Comparison of ENCODE assay signal across 17 cellular contexts in genomic region chr11:2325719-2326118, GRCh38. TPM values are rescaled to one million over a fixed set of nuclear protein-coding genes. Genes with fewer than 3 reads are reported as not detected.
A peak's percentile ranks its signal among the peaks of the same experiment; 100 is the strongest.
DNase-seq lines count a peak whose midpoint lies in the region; ATAC-seq and TF ChIP-seq lines count a peak whose summit lies in the region.
"Had no signal": no experiment of that assay in that cellular context is flagged by ENCODE, and none has a peak within 500 bp of the region (broad histone marks: within the 10 kb centered on the region; RNA-seq: fewer than 3 reads in every experiment).

No MANE protein-coding gene starts in this region.

- H4K20me1 ChIP-seq in SK-N-SH (ENCODE audit: insufficient read depth) = no peaks in the 10 kb centered on the region

- H3K4me1 Mint-ChIP-seq in naive thymus-derived CD4-positive, alpha-beta T cell = peaks cover 0 to 3% (median 0%) of the 10 kb centered on the region in 7 donors
- H3K4me1 Mint-ChIP-seq: B cell; central memory CD8-positive, alpha-beta T cell; GM23338 had no signal

- no peak overlapping the region for H2AFZ ChIP-seq in SK-N-SH (ENCODE audit: low read depth)
- H2AFZ ChIP-seq: GM23338 had no signal

- no peaks in the 10 kb centered on the region for H3K79me2 ChIP-seq in SK-N-SH (ENCODE audit: insufficient read depth)

- DNase-seq in EL (peak; percentile 23), SK-N-SH (no peak), fibroblast of mammary gland (ENCODE audit: low read depth) (peak; percentile 39), mucosa of gallbladder (ENCODE audit: low spot score) (peak; percentile 57), tibial artery (no peak)
- DNase-seq in activated naive CD4-positive, alpha-beta T cell treated with anti-CD3 and anti-CD28 coated beads, Interleukin-2, amount 50 U/mL, for 72 hours (ENCODE audit: low spot score in 2 of 2) = no peak
- DNase-seq in naive thymus-derived CD4-positive, alpha-beta T cell = no peak
- DNase-seq: activated naive CD4-positive, alpha-beta T cell; NCI-H345; OCI-M1; stimulated activated CD4-positive, alpha-beta T cell treated with anti-CD3 and anti-CD28 coated beads, Interleukin-4, amount 100 ng/mL, for 4 hours; stimulated activated naive CD4-positive, alpha-beta T cell had no signal

- no peaks in the 10 kb centered on the region for H3F3A ChIP-seq in SK-N-SH (replicated peaks; ENCODE audit: insufficient read depth)

- H3K36me3 ChIP-seq in SK-N-SH (replicated peaks in 1 of 2; ENCODE audit: control insufficient read depth in 1 of 2, insufficient read depth in 2 of 2, low read length in 1 of 2) (no peaks in the 10 kb centered on the region), tibial artery (no peaks in the 10 kb centered on the region)
- H3K36me3 ChIP-seq in naive thymus-derived CD4-positive, alpha-beta T cell (ENCODE audit: control insufficient read depth in 2 of 3, insufficient read depth in 3 of 3, low read length in 3 of 3) = no peaks in the 10 kb centered on the region

- CTCF ChIA-PET in SK-N-SH (lab: Yijun Ruan, JAX) = interaction anchor here (1.5 to 3.1 kb wide), 2 partner anchors 20 to 94 kb away, joined by 4 to 12 read pairs; no protein-coding TSS in a partner anchor
- CTCF ChIA-PET in naive thymus-derived CD4-positive, alpha-beta T cell (lab: Charles Lee) = no interaction called here

- no peak overlapping the region for H3K9ac ChIP-seq in SK-N-SH

- TF ChIP-seq CTCF in SK-N-SH (IDR thresholded peaks at IDR 0.05) = no peak
- no peak for TF ChIP-seq CTCF in fibroblast of mammary gland (conservative IDR thresholded peaks at IDR 0.05; ENCODE audit: control insufficient read depth, insufficient read depth, low read depth, low read length)
- TF ChIP-seq CTCF in tibial artery (IDR thresholded peaks at IDR 0.05) = no peak

- intact Hi-C loops in tibial artery (cut with DNase I; ENCODE audit: low total_unique reads) = no loop called here
- intact Hi-C loops in naive thymus-derived CD4-positive, alpha-beta T cell (cut with micrococcal nuclease) = no loop called here

- ATAC-seq in activated naive CD4-positive, alpha-beta T cell treated with anti-CD3 and anti-CD28 coated beads, Interleukin-2, amount 50 U/mL, for 72 hours = no peak
- ATAC-seq in naive thymus-derived CD4-positive, alpha-beta T cell = no peak
- ATAC-seq in HG02571 (IDR thresholded peaks at IDR 0.05; ENCODE audit: unreplicated experiment) = no peak
- ATAC-seq: GM23338 had no signal

- no peak for TF ChIP-seq RAD21 in SK-N-SH (IDR thresholded peaks at IDR 0.05; ENCODE audit: low read length)

- no peak overlapping the region for H3K27ac Mint-ChIP-seq in activated naive CD4-positive, alpha-beta T cell treated with anti-CD3 and anti-CD28 coated beads, Interleukin-2, amount 50 U/mL, for 72 hours
- H3K27ac Mint-ChIP-seq in naive thymus-derived CD4-positive, alpha-beta T cell = no peak overlapping the region
- H3K27ac Mint-ChIP-seq: B cell; GM23338; T-helper 2 cell treated with Interferon-gamma antibody and Interleukin-4, amounts not matched to agents 5 μg/mL and 100 μg/mL, for 36 hours had no signal

- peaks cover 10 to 31% (median 16%) of the 10 kb centered on the region in 5 donors for H3K27me3 Mint-ChIP-seq in naive thymus-derived CD4-positive, alpha-beta T cell

- H3K9me3 Mint-ChIP-seq in activated naive CD4-positive, alpha-beta T cell treated with anti-CD3 and anti-CD28 coated beads, Interleukin-2, amount 50 U/mL, for 72 hours = peaks cover 2 to 5% of the 10 kb centered on the region in 2 donors
- H3K9me3 Mint-ChIP-seq in naive thymus-derived CD4-positive, alpha-beta T cell = peaks cover 0 to 13% (median 2%) of the 10 kb centered on the region in 11 donors
- H3K9me3 Mint-ChIP-seq: central memory CD8-positive, alpha-beta T cell had no signal

- peaks cover 0 to 4% of the 10 kb centered on the region in 2 donors for H3K36me3 Mint-ChIP-seq in activated naive CD4-positive, alpha-beta T cell treated with anti-CD3 and anti-CD28 coated beads, Interleukin-2, amount 50 U/mL, for 72 hours
- no peaks in the 10 kb centered on the region for H3K36me3 Mint-ChIP-seq in naive thymus-derived CD4-positive, alpha-beta T cell

- no peak overlapping the region for H3K4me2 ChIP-seq in SK-N-SH
- H3K4me2 ChIP-seq: GM23338 had no signal

- no peaks in the 10 kb centered on the region for H3K9me3 ChIP-seq in SK-N-SH
- H3K9me3 ChIP-seq in tibial artery = no peaks in the 10 kb centered on the region
- no peaks in the 10 kb centered on the region for H3K9me3 ChIP-seq in naive thymus-derived CD4-positive, alpha-beta T cell (ENCODE audit: control insufficient read depth in 2 of 3, low read length in 3 of 3)

- H3K4me1 ChIP-seq in SK-N-SH (ENCODE audit: control insufficient read depth in 1 of 2, insufficient read depth in 2 of 2, low read depth in 1 of 2, low read length in 1 of 2) = no peaks in the 10 kb centered on the region
- H3K4me1 ChIP-seq in tibial artery = no peaks in the 10 kb centered on the region
- no peaks in the 10 kb centered on the region for H3K4me1 ChIP-seq in naive thymus-derived CD4-positive, alpha-beta T cell (ENCODE audit: control insufficient read depth in 2 of 2, insufficient read depth in 2 of 2, low read length in 2 of 2)

- H3K27me3 ChIP-seq in SK-N-SH (ENCODE audit: insufficient read depth) = no peaks in the 10 kb centered on the region
- no peaks in the 10 kb centered on the region for H3K27me3 ChIP-seq in tibial artery
- no peaks in the 10 kb centered on the region for H3K27me3 ChIP-seq in naive thymus-derived CD4-positive, alpha-beta T cell (ENCODE audit: control insufficient read depth in 2 of 2, insufficient read depth in 2 of 2, low read length in 2 of 2)

- POLR2A ChIA-PET in SK-N-SH (lab: Yijun Ruan, JAX) = no interaction called here
- POLR2A ChIA-PET in naive thymus-derived CD4-positive, alpha-beta T cell (lab: Charles Lee) = interaction anchor here (0.6 kb wide), 1 partner anchor 174 kb away, joined by 3 read pairs; no protein-coding TSS in a partner anchor

- H3K4me3 ChIP-seq in SK-N-SH (ENCODE audit: low read depth in 2 of 2, low read length in 1 of 2) (no peak overlapping the region), fibroblast of mammary gland (ENCODE audit: control insufficient read depth, low read depth, low read length) (no peak overlapping the region), tibial artery (no peak overlapping the region)
- H3K4me3 ChIP-seq in naive thymus-derived CD4-positive, alpha-beta T cell (ENCODE audit: low read length) = no peak overlapping the region
- H3K4me3 ChIP-seq: GM23338 had no signal

- no peak overlapping the region for H3K4me3 Mint-ChIP-seq in naive thymus-derived CD4-positive, alpha-beta T cell
- H3K4me3 Mint-ChIP-seq: B cell; central memory CD8-positive, alpha-beta T cell; GM23338; T-helper 2 cell treated with Interferon-gamma antibody and Interleukin-4, amounts not matched to agents 5 μg/mL and 100 μg/mL, for 36 hours had no signal

- H3K9me2 ChIP-seq in SK-N-SH = no peaks in the 10 kb centered on the region

- 44% methylated on average over 2 of the region's 2 CpGs for WGBS in SK-N-SH (ENCODE audit: low lambda C conversion rate)

- no peak for TF ChIP-seq EP300 in SK-N-SH (IDR thresholded peaks at IDR 0.05; ENCODE audit: borderline replicate concordance in 1 of 2, low read depth in 1 of 2, low read length in 1 of 2)

- H3K27ac ChIP-seq in SK-N-SH (ENCODE audit: low read depth in 2 of 2, low read length in 1 of 2) = no peak overlapping the region
- no peak overlapping the region for H3K27ac ChIP-seq in tibial artery
- H3K27ac ChIP-seq in naive thymus-derived CD4-positive, alpha-beta T cell (ENCODE audit: low read depth, low read length) = no peak overlapping the region

TF ChIP-seq in SK-N-SH, 30 proteins besides CTCF, POLR2A, EP300 and RAD21:
- no peak for TF ChIP-seq RFX5 (IDR thresholded peaks at IDR 0.05; ENCODE audit: low read length)
- TF ChIP-seq FOSL2 (IDR thresholded peaks at IDR 0.05; ENCODE audit: borderline replicate concordance, low read depth) = peak; percentile 7; the same call in 1 of the 2 replicates

RNA-seq across cellular contexts. Expression of gene TSPAN32, which starts 23.9 kb away (rescaled TPM):
- 0.12 and 0.18 TPM in 2 replicates for polyA plus RNA-seq in SK-N-SH (2012; rRNA removed)
- polyA plus RNA-seq in SK-N-SH (2012; cell fraction: cytosol; rRNA removed) = 0.13 and 0.17 TPM in 2 replicates
- 0.75 and 1.2 TPM in 2 replicates for polyA plus RNA-seq in SK-N-SH (2012; cell fraction: nucleus; rRNA removed)
- total RNA-seq in mucosa of gallbladder = 1.1 TPM
- 1 to 10 TPM; 5.6 to 7.6 TPM for total RNA-seq in activated naive CD4-positive, alpha-beta T cell treated with anti-CD3 and anti-CD28 coated beads, Interleukin-2, amount 50 U/mL, for 72 hours
- total RNA-seq in naive thymus-derived CD4-positive, alpha-beta T cell = 100 to 1,000 TPM in 2 of 5 experiments, 10 to 100 TPM in 3; 33.5 to 116 (median 70.3) TPM
- polyA plus RNA-seq in naive thymus-derived CD4-positive, alpha-beta T cell = 10 to 100 TPM; 15.7 to 23.9 TPM
- total RNA-seq: GM23338 had no signal
- polyA plus RNA-seq: GM23338 had no signal

RNA-seq across cellular contexts. Expression of gene C11orf21, which starts 24.0 kb away (rescaled TPM):
- polyA plus RNA-seq in SK-N-SH (2012; rRNA removed) = 0.03 and 0.06 TPM in 2 replicates
- 0.05 TPM in 1 of 2 replicates, not detected in the other for polyA plus RNA-seq in SK-N-SH (2012; cell fraction: cytosol; rRNA removed)
- polyA plus RNA-seq in SK-N-SH (2012; cell fraction: nucleus; rRNA removed) = 0.09 and 0.20 TPM in 2 replicates
- 1.6 TPM for total RNA-seq in mucosa of gallbladder
- 10 to 100 TPM in 1 of 2 donors, 1 to 10 TPM in 1; 7.8 to 10.2 TPM for total RNA-seq in activated naive CD4-positive, alpha-beta T cell treated with anti-CD3 and anti-CD28 coated beads, Interleukin-2, amount 50 U/mL, for 72 hours
- total RNA-seq in naive thymus-derived CD4-positive, alpha-beta T cell = 100 to 1,000 TPM in 3 of 5 experiments, 10 to 100 TPM in 2; 33.9 to 153 (median 112) TPM
- polyA plus RNA-seq in naive thymus-derived CD4-positive, alpha-beta T cell = 10 to 100 TPM; 10.7 to 14.4 TPM
- total RNA-seq: GM23338 had no signal
- polyA plus RNA-seq: GM23338 had no signal

RNA-seq across cellular contexts. Expression of gene CD81, which starts 51.4 kb away (rescaled TPM):
- polyA plus RNA-seq in SK-N-SH (2012; rRNA removed) = 373 and 517 TPM in 2 replicates
- polyA plus RNA-seq in SK-N-SH (2012; cell fraction: cytosol; rRNA removed) = 330 and 548 TPM in 2 replicates
- polyA plus RNA-seq in SK-N-SH (2012; cell fraction: nucleus; rRNA removed) = 422 and 433 TPM in 2 replicates
- total RNA-seq in mucosa of gallbladder = 746 TPM
- 100 to 1,000 TPM; 107 to 142 TPM for total RNA-seq in activated naive CD4-positive, alpha-beta T cell treated with anti-CD3 and anti-CD28 coated beads, Interleukin-2, amount 50 U/mL, for 72 hours
- total RNA-seq in naive thymus-derived CD4-positive, alpha-beta T cell = 100 to 1,000 TPM in 4 of 5 experiments, 10 to 100 TPM in 1; 97.5 to 173 (median 138) TPM
- polyA plus RNA-seq in naive thymus-derived CD4-positive, alpha-beta T cell = 10 to 100 TPM; 19.0 to 39.6 TPM

RNA-seq across cellular contexts. Expression of gene ASCL2, which starts 55.3 kb away (rescaled TPM):
- not detected in 2 replicates for polyA plus RNA-seq in SK-N-SH (2012; rRNA removed)
- polyA plus RNA-seq in SK-N-SH (2012; cell fraction: cytosol; rRNA removed) = not detected in 2 replicates
- polyA plus RNA-seq in SK-N-SH (2012; cell fraction: nucleus; rRNA removed) = not detected in 2 replicates
- total RNA-seq in mucosa of gallbladder = 1.1 TPM
- total RNA-seq in activated naive CD4-positive, alpha-beta T cell treated with anti-CD3 and anti-CD28 coated beads, Interleukin-2, amount 50 U/mL, for 72 hours = 1 to 10 TPM in 1 of 2 donors, not detected in 1; 8.7 TPM
- 1 to 10 TPM in 1 of 5 experiments, under 1 TPM in 3, not detected in 1; 0.32 to 2.1 (median 0.45) TPM for total RNA-seq in naive thymus-derived CD4-positive, alpha-beta T cell
- polyA plus RNA-seq in naive thymus-derived CD4-positive, alpha-beta T cell = not detected

Comparison
In these comparisons a context has a peak if more than half of its experiments do, and no peak if none do; other contexts are left out.
1. DNase-seq: peak in EL (single experiment), fibroblast of mammary gland (single experiment) and mucosa of gallbladder (single experiment); none in SK-N-SH (single experiment), tibial artery (0 of 2), activated naive CD4-positive, alpha-beta T cell treated with anti-CD3 and anti-CD28 coated beads, Interleukin-2, amount 50 U/mL, for 72 hours (0 of 2) and naive thymus-derived CD4-positive, alpha-beta T cell (0 of 9).
2. RNA of gene TSPAN32, which starts 23.9 kb away (total RNA-seq): 33.5 to 116 TPM in naive thymus-derived CD4-positive, alpha-beta T cell; 5.6 to 7.6 TPM in activated naive CD4-positive, alpha-beta T cell treated with anti-CD3 and anti-CD28 coated beads, Interleukin-2, amount 50 U/mL, for 72 hours and 1.1 TPM in mucosa of gallbladder (single experiment); every median in the first group is over 4 times any median in the second.